Comparison of ENCODE assay signal across 8 cellular contexts in the genomic region with DNA sequence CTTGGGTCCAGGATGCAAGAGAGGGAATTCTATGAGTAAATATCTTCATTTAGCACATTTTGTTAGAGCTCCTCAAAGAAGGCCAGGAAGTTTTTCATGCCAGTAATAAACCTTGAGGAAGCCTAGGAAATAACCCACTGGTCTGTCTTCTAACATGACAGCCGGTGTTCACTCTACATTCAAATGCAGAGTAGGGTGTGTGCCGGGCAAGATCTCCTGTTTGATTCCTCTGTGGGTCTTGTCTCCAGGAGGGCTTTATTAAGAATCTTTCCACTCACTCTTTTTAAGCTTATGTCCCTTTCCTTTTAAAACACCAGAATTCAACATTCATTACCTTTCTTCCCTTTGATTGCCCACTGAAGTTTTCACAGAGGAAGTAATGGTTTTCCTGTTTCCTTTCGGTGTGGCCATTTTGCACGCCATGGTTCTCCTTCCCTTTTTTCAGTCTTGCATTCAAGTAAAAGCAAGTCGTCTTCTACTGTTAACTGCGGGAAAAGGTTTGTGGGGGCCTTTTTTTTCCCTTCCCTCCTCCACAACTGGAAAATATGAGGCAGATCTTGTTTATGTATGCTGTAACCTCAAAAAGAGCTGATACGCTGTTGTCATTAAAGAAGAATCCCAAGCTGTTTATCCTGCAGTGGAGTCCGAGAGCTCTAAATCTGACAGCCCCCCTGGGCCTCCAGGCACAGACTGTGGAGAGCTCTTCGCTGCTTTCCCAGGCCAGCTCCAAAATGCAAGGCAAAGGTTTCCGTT. TPM values are rescaled to one million over a fixed set of nuclear protein-coding genes. Genes with fewer than 3 reads are reported as not detected.
A peak's percentile ranks its signal among the peaks of the same experiment; 100 is the strongest.
DNase-seq lines count a peak whose midpoint lies in the region; ATAC-seq and TF ChIP-seq lines count a peak whose summit lies in the region.

No MANE protein-coding gene starts in this region.

- TF ChIP-seq CTCF in fibroblast of mammary gland (conservative IDR thresholded peaks at IDR 0.05; ENCODE audit: control insufficient read depth, insufficient read depth, low read depth, low read length) (no peak), osteocyte (IDR thresholded peaks at IDR 0.05) (no peak)

- peak overlapping the region; percentile 64 for H3K4me3 Mint-ChIP-seq in osteocyte (ENCODE audit: unreplicated experiment)

- no peaks in the 10 kb centered on the region for H3K27me3 Mint-ChIP-seq in osteocyte (ENCODE audit: unreplicated experiment)

- H3K27ac Mint-ChIP-seq in osteocyte (ENCODE audit: unreplicated experiment): peak overlapping the region; percentile 96

- no peak overlapping the region for H3K4me3 ChIP-seq in fibroblast of mammary gland (ENCODE audit: control insufficient read depth, low read depth, low read length)

- peaks cover 2% of the 10 kb centered on the region for H3K36me3 Mint-ChIP-seq in osteocyte (ENCODE audit: unreplicated experiment)

- DNase-seq in AG20443 (ENCODE audit: low spot score): peak; percentile 33
- peak; percentile 58 for DNase-seq in T1000 (lab: John Stamatoyannopoulos, UW)
- peak; percentile 76 for DNase-seq in fibroblast of mammary gland (ENCODE audit: low read depth)
- no peak for DNase-seq in osteocyte (ENCODE audit: extremely low spot score, unreplicated experiment)
- DNase-seq in GM19238 (ENCODE audit: insufficient read length, low spot score): no peak
- no peak for DNase-seq in NCI-H146 treated with DMSO at 0.1 percent for 48 hours (lab: John Stamatoyannopoulos, UW; ENCODE audit: unreplicated experiment)

- H3K9me3 Mint-ChIP-seq in osteocyte (ENCODE audit: unreplicated experiment): no peaks in the 10 kb centered on the region

- ATAC-seq in GM21619 (IDR thresholded peaks at IDR 0.05; ENCODE audit: unreplicated experiment) (peak; percentile 32), HG03280 (IDR thresholded peaks at IDR 0.05; ENCODE audit: unreplicated experiment) (no peak)

- H3K4me1 Mint-ChIP-seq in osteocyte (ENCODE audit: unreplicated experiment): peaks cover 77% of the 10 kb centered on the region

RNA-seq across cellular contexts. Expression of gene FILIP1L, which starts 40.6 kb away (rescaled TPM):
- total RNA-seq in osteocyte: 47.0 and 49.3 TPM in 2 replicates

Comparison
In these comparisons a context has a peak if more than half of its experiments do, and no peak if none do; other contexts are left out.
1. DNase-seq: peak in AG20443 (single experiment), T1000 (single experiment) and fibroblast of mammary gland (single experiment); none in osteocyte (single experiment), GM19238 (single experiment) and NCI-H146 treated with DMSO at 0.1 percent for 48 hours (single experiment).